In the genomic region with DNA sequence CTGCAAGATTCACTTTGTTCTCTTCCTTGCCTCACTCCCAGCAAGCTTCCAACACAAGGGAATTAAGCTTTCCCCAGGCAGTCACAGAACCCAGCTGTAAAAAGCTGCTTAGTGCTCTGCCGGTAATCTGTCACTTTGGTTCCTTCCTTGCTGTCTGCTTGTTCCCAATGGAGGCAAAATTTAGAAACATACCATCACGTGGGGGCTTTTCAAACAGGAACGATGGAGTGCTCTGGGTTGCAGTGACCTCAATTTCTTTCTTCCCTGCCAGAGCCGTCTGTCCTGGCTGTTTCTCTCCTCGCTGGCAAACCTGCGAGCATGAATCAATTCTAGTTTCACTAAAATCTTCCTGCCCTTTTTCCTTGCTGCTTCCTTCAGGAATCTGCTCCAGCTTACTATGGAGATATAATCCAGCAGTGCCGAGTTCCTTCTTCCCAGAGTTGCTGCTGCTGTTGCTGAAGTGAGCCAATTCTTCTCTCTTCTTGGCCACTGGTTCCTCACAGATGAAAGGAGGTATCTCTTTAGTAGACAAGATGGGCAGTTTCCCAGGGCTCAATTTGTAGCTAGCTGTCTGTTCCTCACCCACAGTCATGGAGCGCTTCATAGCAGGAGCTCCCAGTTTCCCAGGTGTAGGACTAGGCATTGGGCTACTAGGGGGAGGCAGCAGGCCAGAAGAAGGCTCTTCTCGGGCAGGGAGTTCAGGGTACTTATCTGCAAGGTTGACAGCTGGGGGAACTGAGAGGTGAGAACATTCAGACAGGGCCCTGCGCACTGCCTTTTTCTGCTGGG, we compare ENCODE assay signal across 12 cellular contexts.
DNase-seq lines count a peak whose midpoint lies in the region; ATAC-seq, FAIRE-seq and TF ChIP-seq lines count a peak whose summit lies in the region.
"Had no signal": no experiment of that assay in that cellular context is flagged by ENCODE, and none has a peak within 500 bp of the region (broad histone marks: within the 10 kb centered on the region; RNA-seq: fewer than 3 reads in every experiment).

No MANE protein-coding gene starts in this region.

- no peak overlapping the region for H3K4me3 ChIP-seq in K562
- no peak overlapping the region for H3K4me3 ChIP-seq in upper lobe of left lung

- in situ Hi-C loops in K562 (cut with MboI) = no loop called here

- no peak for DNase-seq in K562 (ENCODE audit: extremely low read depth in 1 of 4, low spot score in 3 of 4)
- peak; percentile 43 for DNase-seq in left ventricle myocardium superior
- peak in 38 of 56 donors; percentile 9 to 69 (median 34) for DNase-seq in nucleus accumbens (lab: John Stamatoyannopoulos, UW)
- no peak for DNase-seq in upper lobe of left lung
- DNase-seq in activated CD4-positive, CD25-positive, alpha-beta regulatory T cell treated with anti-CD3 and anti-CD28 coated beads, Interleukin-2, amount 50 U/mL, for 72 hours = no peak
- DNase-seq in central memory CD4-positive, alpha-beta T cell = no peak
- DNase-seq in activated naive CD4-positive, alpha-beta T cell treated with anti-CD3 and anti-CD28 coated beads for 36 hours = no peak
- no peak for DNase-seq in NCI-H2081 treated with DMSO at 0.1 percent for 48 hours (lab: John Stamatoyannopoulos, UW)
- DNase-seq: brain microvascular endothelial cell; foreskin melanocyte; naive thymus-derived CD4-positive, alpha-beta T cell; NCI-H526 had no signal

- H3K27ac Mint-ChIP-seq in activated naive CD4-positive, alpha-beta T cell treated with anti-CD3 and anti-CD28 coated beads for 36 hours = no peak overlapping the region
- H3K27ac Mint-ChIP-seq: naive thymus-derived CD4-positive, alpha-beta T cell had no signal

- H3K9ac ChIP-seq in K562 (ENCODE audit: insufficient read depth in 1 of 2, low read depth in 2 of 2, low read length in 2 of 2) = no peak overlapping the region

- H3K4me1 Mint-ChIP-seq in activated naive CD4-positive, alpha-beta T cell treated with anti-CD3 and anti-CD28 coated beads for 36 hours (ENCODE audit: low read depth) = no peaks in the 10 kb centered on the region

- no peaks in the 10 kb centered on the region; the same call in 1 of the 2 replicates for H4K20me1 ChIP-seq in K562 (replicated peaks; ENCODE audit: control insufficient read depth, insufficient read depth, low read length)

- no peaks in the 10 kb centered on the region for H3K27me3 Mint-ChIP-seq in activated naive CD4-positive, alpha-beta T cell treated with anti-CD3 and anti-CD28 coated beads for 36 hours (ENCODE audit: low read depth)
- H3K27me3 Mint-ChIP-seq: naive thymus-derived CD4-positive, alpha-beta T cell had no signal

- no peak for TF ChIP-seq POLR2A in K562 (conservative IDR thresholded peaks at IDR 0.05)
- TF ChIP-seq POLR2A in upper lobe of left lung (IDR thresholded peaks at IDR 0.05) = no peak

- FAIRE-seq in K562 (lab: Jason Lieb, UNC) = no peak

- peaks cover 8% of the 10 kb centered on the region for H3K36me3 Mint-ChIP-seq in activated naive CD4-positive, alpha-beta T cell treated with anti-CD3 and anti-CD28 coated beads for 36 hours (ENCODE audit: low read depth)

- H3K4me2 ChIP-seq in K562 (ENCODE audit: insufficient read depth, low read length) = no peak overlapping the region

- no TSS peak for BruUV-seq in K562 (replicated peaks; lab: Mats Ljungman, UMichigan)

- TF ChIP-seq CTCF in K562 (IDR thresholded peaks at IDR 0.05 in 2 of 3, conservative IDR thresholded peaks at IDR 0.05 in 1 of 3; ENCODE audit: insufficient read depth in 2 of 3, low read depth in 1 of 3, low read length in 3 of 3) (no peak), upper lobe of left lung (IDR thresholded peaks at IDR 0.05) (no peak)

- H3K36me3 ChIP-seq in K562 (ENCODE audit: control insufficient read depth, insufficient read depth, low read length) (peaks cover 45% of the 10 kb centered on the region; the same call in 2 of the 3 replicates), upper lobe of left lung (peaks cover 0 to 50% (median 18%) of the 10 kb centered on the region in 4 donors)

- H3K27me3 ChIP-seq in K562 (ENCODE audit: control insufficient read depth in 2 of 2, insufficient read depth in 2 of 2, low read length in 2 of 2) = no peaks in the 10 kb centered on the region
- no peaks in the 10 kb centered on the region for H3K27me3 ChIP-seq in upper lobe of left lung
- H3K27me3 ChIP-seq: brain microvascular endothelial cell had no signal

- H2AFZ ChIP-seq in K562 (ENCODE audit: low read depth, low read length) = no peak overlapping the region

- H3K79me2 ChIP-seq in K562 (ENCODE audit: control insufficient read depth, insufficient read depth, low read length) = no peaks in the 10 kb centered on the region

- no peak for TF ChIP-seq RAD21 in K562 (CRISPR knock-in tag; conservative IDR thresholded peaks at IDR 0.05 in 1 of 2, IDR thresholded peaks at IDR 0.05 in 1 of 2)

- 91% methylated on average over 10 of the region's 10 CpGs for WGBS in K562 (ENCODE audit: insufficient coverage, low coverage, missing lambda C conversion rate)
- WGBS in upper lobe of left lung, 2 donors = 69 to 71% methylated on average over 9 to 10 of the region's 10 CpGs

- H3K9me3 ChIP-seq in K562 (replicated peaks; ENCODE audit: control insufficient read depth, insufficient read depth, low read depth, low read length) (no peaks in the 10 kb centered on the region), upper lobe of left lung (no peaks in the 10 kb centered on the region)

- ATAC-seq in K562 = peak; percentile 29; the same call in 2 of the 3 replicates
- peak; percentile 92 for ATAC-seq in left ventricle myocardium superior
- ATAC-seq in upper lobe of left lung (ENCODE audit: low FRiP score in 2 of 2) = peak in 1 of 2 donors; percentile 55
- ATAC-seq: naive thymus-derived CD4-positive, alpha-beta T cell had no signal

- POLR2A ChIA-PET in K562 (lab: Yijun Ruan, JAX) = interaction anchor here (0.6 to 2.9 kb wide), 5 partner anchors 10 to 191 kb away, joined by 3 to 14 read pairs (median 5); no protein-coding TSS in a partner anchor

- CTCF ChIA-PET in K562 (lab: Yijun Ruan, JAX; ENCODE audit: low intra/inter-chr PET ratio) = no interaction called here
- CTCF ChIA-PET in activated naive CD4-positive, alpha-beta T cell treated with anti-CD3 and anti-CD28 coated beads for 36 hours (lab: Charles Lee) = interaction anchor here (2.2 kb wide), 1 partner anchor 10 kb away, joined by 8 read pairs; no protein-coding TSS in a partner anchor

- no peaks in the 10 kb centered on the region for H3K9me3 Mint-ChIP-seq in activated naive CD4-positive, alpha-beta T cell treated with anti-CD3 and anti-CD28 coated beads for 36 hours

- TF ChIP-seq EP300 in K562 (IDR thresholded peaks at IDR 0.05; ENCODE audit: low read length) (no peak), upper lobe of left lung (IDR thresholded peaks at IDR 0.05) (no peak)

- H3K27ac ChIP-seq in K562 (ENCODE audit: extremely low read depth, low read depth, low read length) (no peak overlapping the region), upper lobe of left lung (peak overlapping the region in 3 of 4 donors; percentile 19 to 53 (median 33))
- H3K27ac ChIP-seq: brain microvascular endothelial cell had no signal

- no peaks in the 10 kb centered on the region for H3K9me1 ChIP-seq in K562 (ENCODE audit: control insufficient read depth, insufficient read depth, low read length)

- intact Hi-C loops in K562 (cut with micrococcal nuclease) = no loop called here
- intact Hi-C loops in left ventricle myocardium superior (cut with micrococcal nuclease) = no loop called here
- intact Hi-C loops in activated naive CD4-positive, alpha-beta T cell treated with anti-CD3 and anti-CD28 coated beads for 36 hours (cut with micrococcal nuclease) = loop anchor here (10.0 kb wide), 1 partner anchor 74 kb away; no protein-coding TSS in a partner anchor

- no peaks in the 10 kb centered on the region; a peak in 1 of 5 replicates for H3K4me1 ChIP-seq in K562 (replicated peaks in 1 of 2; ENCODE audit: control insufficient read depth in 2 of 2, insufficient read depth in 2 of 2, low read length in 2 of 2)
- H3K4me1 ChIP-seq in upper lobe of left lung = peaks cover 0 to 14% (median 2%) of the 10 kb centered on the region in 4 donors

- H3K4me3 Mint-ChIP-seq in activated naive CD4-positive, alpha-beta T cell treated with anti-CD3 and anti-CD28 coated beads for 36 hours = no peak overlapping the region
- H3K4me3 Mint-ChIP-seq: naive thymus-derived CD4-positive, alpha-beta T cell had no signal

TF ChIP-seq in K562, 482 proteins besides CTCF, POLR2A, EP300 and RAD21 (continues in another document):
- no peak for TF ChIP-seq PHB (CRISPR knock-in tag; IDR thresholded peaks at IDR 0.05)
- no peak for TF ChIP-seq SAFB (IDR thresholded peaks at IDR 0.05; ENCODE audit: borderline replicate concordance, low read depth, low read length)
- no peak for TF ChIP-seq ELF1 (tag; IDR thresholded peaks at IDR 0.05)
- TF ChIP-seq, protein P1, sequence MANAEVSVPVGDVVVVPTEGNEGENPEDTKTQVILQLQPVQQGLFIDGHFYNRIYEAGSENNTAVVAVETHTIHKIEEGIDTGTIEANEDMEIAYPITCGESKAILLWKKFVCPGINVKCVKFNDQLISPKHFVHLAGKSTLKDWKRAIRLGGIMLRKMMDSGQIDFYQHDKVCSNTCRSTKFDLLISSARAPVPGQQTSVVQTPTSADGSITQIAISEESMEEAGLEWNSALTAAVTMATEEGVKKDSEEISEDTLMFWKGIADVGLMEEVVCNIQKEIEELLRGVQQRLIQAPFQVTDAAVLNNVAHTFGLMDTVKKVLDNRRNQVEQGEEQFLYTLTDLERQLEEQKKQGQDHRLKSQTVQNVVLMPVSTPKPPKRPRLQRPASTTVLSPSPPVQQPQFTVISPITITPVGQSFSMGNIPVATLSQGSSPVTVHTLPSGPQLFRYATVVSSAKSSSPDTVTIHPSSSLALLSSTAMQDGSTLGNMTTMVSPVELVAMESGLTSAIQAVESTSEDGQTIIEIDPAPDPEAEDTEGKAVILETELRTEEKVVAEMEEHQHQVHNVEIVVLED (CRISPR knock-in tag; IDR thresholded peaks at IDR 0.05) = no peak
- TF ChIP-seq ZNF507 (tag; conservative IDR thresholded peaks at IDR 0.05) = no peak
- TF ChIP-seq MECOM (CRISPR knock-in tag; IDR thresholded peaks at IDR 0.05) = no peak
- no peak for TF ChIP-seq BACH1 (tag; IDR thresholded peaks at IDR 0.05)

Comparison
In these comparisons a context has a peak if more than half of its experiments do, and no peak if none do; other contexts are left out.
1. DNase-seq: peak in left ventricle myocardium superior (single experiment) and nucleus accumbens (38 of 56); none in K562 (0 of 4), upper lobe of left lung (0 of 2), activated CD4-positive, CD25-positive, alpha-beta regulatory T cell treated with anti-CD3 and anti-CD28 coated beads, Interleukin-2, amount 50 U/mL, for 72 hours (single experiment), central memory CD4-positive, alpha-beta T cell (single experiment), activated naive CD4-positive, alpha-beta T cell treated with anti-CD3 and anti-CD28 coated beads for 36 hours (single experiment) and NCI-H2081 treated with DMSO at 0.1 percent for 48 hours (single experiment).